ENCODE assay signal across 8 cellular contexts in genomic region chr7:1569016-1569415, GRCh38. TPM values are rescaled to one million over a fixed set of nuclear protein-coding genes. Genes with fewer than 3 reads are reported as not detected.
DNase-seq lines count a peak whose midpoint lies in the region; ATAC-seq, FAIRE-seq and TF ChIP-seq lines count a peak whose summit lies in the region.

No MANE protein-coding gene starts in this region.

- no peaks in the 10 kb centered on the region for H3K27me3 ChIP-seq in gastroesophageal sphincter

- H3K9me3 ChIP-seq in gastroesophageal sphincter: no peaks in the 10 kb centered on the region

- H3K4me3 ChIP-seq in gastroesophageal sphincter: peak overlapping the region; percentile 46 to 90
- peak overlapping the region; percentile 72 to 88 (median 82) for H3K4me3 ChIP-seq in skin epidermis

- in situ Hi-C loops in GM13977 (cut with MboI; ENCODE audit: low pct_unique_long_range_greater_than_20kb, low sequenced_read_pairs, unreplicated experiment): loop anchor here (25.0 kb wide), 1 partner anchor 768 kb away; no protein-coding TSS in a partner anchor

- peaks cover 0 to 40% (median 12%) of the 10 kb centered on the region in 3 donors for H3K4me1 ChIP-seq in gastroesophageal sphincter

- peaks cover 0 to 35% of the 10 kb centered on the region in 2 donors for H3K36me3 ChIP-seq in gastroesophageal sphincter

- WGBS in gastroesophageal sphincter (ENCODE audit: low coverage in 1 of 2), 2 donors: 100% methylated on average over 2 of the region's 13 CpGs; no CpG with 5 or more reads in 1 of the 2 donors

- no peak for TF ChIP-seq EP300 in gastroesophageal sphincter (IDR thresholded peaks at IDR 0.05)

- no peak for FAIRE-seq in H54 (lab: Jason Lieb, UNC)

- ATAC-seq in gastroesophageal sphincter: no peak

- TF ChIP-seq POLR2A in H54 (IDR thresholded peaks at IDR 0.05; ENCODE audit: low read depth, low read length) (0 out of 2 replicates have a peak, but pooled peaks have one; percentile 25), gastroesophageal sphincter (IDR thresholded peaks at IDR 0.05) (no peak)

- DNase-seq in H54 (ENCODE audit: insufficient read length, low spot score) (peak; percentile 73), GDM1 (lab: John Stamatoyannopoulos, UW) (no peak), NCI-H2081 treated with DMSO at 0.1 percent for 48 hours (lab: John Stamatoyannopoulos, UW) (no peak), GM13977 (ENCODE audit: low spot score) (no peak)
- DNase-seq in activated CD4-positive, alpha-beta T cell treated with anti-CD3 and anti-CD28 coated beads, Interleukin-2, amount 50 U/mL, for 48 hours: peak; percentile 59 to 71

- TF ChIP-seq CTCF in 22Rv1 (IDR thresholded peaks at IDR 0.05) (no peak), gastroesophageal sphincter (IDR thresholded peaks at IDR 0.05) (no peak), GM13977 (IDR thresholded peaks at IDR 0.05; ENCODE audit: extremely low read depth, insufficient read depth, missing control alignments) (no peak)

- H3K27ac ChIP-seq in 22Rv1 (peak overlapping the region; percentile 78), gastroesophageal sphincter (peak overlapping the region in 3 of 4 donors; percentile 89 to 96 (median 95)), skin epidermis (peak overlapping the region in 20 of 21 experiments; percentile 58 to 99 (median 95))

RNA-seq across cellular contexts. Expression of gene PSMG3, which starts 0.8 kb away (rescaled TPM):
- total RNA-seq in gastroesophageal sphincter: 10 to 100 TPM; 27.7 to 36.6 (median 35.7) TPM

RNA-seq across cellular contexts. Expression of gene TMEM184A, which starts 13.0 kb away (rescaled TPM):
- total RNA-seq in gastroesophageal sphincter: 1 to 10 TPM in 1 of 4 donors, under 1 TPM in 2, not detected in 1; 0.15 to 1.5 (median 0.31) TPM

RNA-seq across cellular contexts. Expression of gene MAFK, which starts 38.5 kb away (rescaled TPM):
- 100 to 1,000 TPM in 1 of 4 donors, 10 to 100 TPM in 3; 64.6 to 104 (median 77.0) TPM for total RNA-seq in gastroesophageal sphincter

Comparison
In these comparisons a context has a peak if more than half of its experiments do, and no peak if none do; other contexts are left out.
1. DNase-seq: peak in H54 (single experiment) and activated CD4-positive, alpha-beta T cell treated with anti-CD3 and anti-CD28 coated beads, Interleukin-2, amount 50 U/mL, for 48 hours (2 of 2); none in GDM1 (single experiment), NCI-H2081 treated with DMSO at 0.1 percent for 48 hours (single experiment) and GM13977 (single experiment).
2. Peak in every context shown above with its lines, with median percentiles within 50 percentile points of each other: H3K27ac ChIP-seq.